26 cellular contexts compared by ENCODE assay signal in the genomic region with DNA sequence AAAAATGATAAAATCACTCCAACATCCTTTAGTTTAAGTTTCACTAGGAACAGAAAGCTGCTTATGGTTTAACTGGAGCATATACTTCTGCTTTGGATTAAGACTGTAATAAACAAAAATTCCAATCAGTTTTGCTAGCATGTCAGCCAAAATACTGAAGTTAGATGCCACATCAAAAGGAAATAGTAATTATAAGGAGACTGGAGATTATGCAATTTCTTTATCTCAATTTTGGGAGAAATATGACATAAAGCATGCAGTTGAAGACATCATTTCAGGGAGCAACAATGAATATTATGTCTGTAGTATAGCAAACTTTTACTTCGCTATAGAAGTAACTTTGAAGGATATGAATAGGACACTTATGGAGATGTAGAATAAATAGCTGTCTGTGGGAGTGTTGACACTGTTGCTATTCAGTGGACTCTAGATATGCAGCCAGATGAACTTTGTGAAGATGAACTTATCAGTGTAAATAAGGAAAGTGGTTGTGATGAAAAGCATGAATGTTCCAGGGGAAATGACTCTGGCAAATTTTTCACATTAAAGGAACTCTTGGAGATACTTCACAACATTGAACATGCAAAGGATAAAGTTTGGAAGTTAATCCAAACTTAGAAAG.
DNase-seq lines count a peak whose midpoint lies in the region; ATAC-seq and TF ChIP-seq lines count a peak whose summit lies in the region.
"Had no signal": no experiment of that assay in that cellular context is flagged by ENCODE, and none has a peak within 500 bp of the region (broad histone marks: within the 10 kb centered on the region; RNA-seq: fewer than 3 reads in every experiment).

No MANE protein-coding gene starts in this region.

- H3K56ac ChIP-seq in H9 (ENCODE audit: insufficient read length, low read depth, low read length): no peak overlapping the region

- no peak overlapping the region for H3K14ac ChIP-seq in H9 (ENCODE audit: insufficient read depth, low read length)

- peak overlapping the region; percentile 42 for H3K4me2 ChIP-seq in DOHH2 (ENCODE audit: low read length)
- no peak overlapping the region for H3K4me2 ChIP-seq in H9 (ENCODE audit: insufficient read depth, insufficient read length, low read length)
- H3K4me2 ChIP-seq: KMS-11, PC-9 had no signal

- no peaks in the 10 kb centered on the region for H3K9me2 ChIP-seq in DOHH2 (replicated peaks; ENCODE audit: control insufficient read depth, low read length)

- DNase-seq in Panc1 (ENCODE audit: low read depth, low spot score) (no peak), heart right ventricle (no peak), mesothelial cell of epicardium (ENCODE audit: low spot score in 2 of 2, unreplicated experiment in 2 of 2) (no peak), cerebellum (ENCODE audit: low spot score) (no peak), H9 (no peak), amygdala (lab: John Stamatoyannopoulos, UW) (no peak)
- DNase-seq: activated CD4-positive, alpha-beta T cell treated with anti-CD3 and anti-CD28 coated beads for 48 hours; aorta; BE2C; DMS153; MG63; NCI-H2029 treated with DMSO at 0.1 percent for 48 hours; NCI-H524 treated with DMSO at 0.1 percent for 48 hours; pancreas; PC-9; SHP77 treated with DMSO at 0.1 percent for 48 hours; stimulated activated CD4-positive, alpha-beta T cell treated with anti-CD3 and anti-CD28 coated beads, Interleukin-1b, Interleukin-23, amount 100 ng/mL, for 48 hours; stimulated activated naive CD4-positive, alpha-beta T cell treated with Interleukin-2 at 50 U/mL for 16 hours; T1000; uterus had no signal

- BruUV-seq in Panc1 (replicated peaks; lab: Mats Ljungman, UMichigan): TSS peak; percentile 7

- no peaks in the 10 kb centered on the region for H3K79me1 ChIP-seq in H9 (ENCODE audit: insufficient read depth, low read depth, low read length, poor library complexity, severe bottlenecking)

- H3K27me3 Mint-ChIP-seq in mesothelial cell of epicardium (ENCODE audit: low read depth) (no peaks in the 10 kb centered on the region), H9 (ENCODE audit: low read depth) (no peaks in the 10 kb centered on the region)
- H3K27me3 Mint-ChIP-seq: activated naive CD8-positive, alpha-beta T cell; dendritic cell treated with granulocyte-macrophage colony-stimulating factor and Interleukin-4, amounts not matched to agents 40 ng/mL and 50 ng/mL, for 4 days had no signal

- H3K36me3 Mint-ChIP-seq in mesothelial cell of epicardium (no peaks in the 10 kb centered on the region), H9 (ENCODE audit: insufficient read depth in 1 of 3, low read depth in 3 of 3) (no peaks in the 10 kb centered on the region)
- H3K36me3 Mint-ChIP-seq: activated naive CD8-positive, alpha-beta T cell had no signal

- POLR2A ChIA-PET in Panc1 (lab: Charles Lee): no interaction called here

- H2BK12ac ChIP-seq in H9 (ENCODE audit: insufficient read length, low read depth, low read length): no peak overlapping the region

- no peak overlapping the region for H4K8ac ChIP-seq in H9 (replicated peaks; ENCODE audit: insufficient read length, low read depth, low read length)

- H3K36me3 ChIP-seq in DOHH2 (ENCODE audit: control insufficient read depth, low read length) (peaks cover 21% of the 10 kb centered on the region; the same call in 1 of the 2 replicates), Panc1 (ENCODE audit: control insufficient read depth, insufficient read depth, low read length) (no peaks in the 10 kb centered on the region), heart right ventricle (peaks cover 0 to 7% (median 0%) of the 10 kb centered on the region in 9 donors)
- H3K36me3 ChIP-seq: BE2C, HAP-1, MG63, pancreas, uterus had no signal

- H2BK20ac ChIP-seq in H9 (ENCODE audit: low read depth, low read length, poor library complexity, severe bottlenecking): no peak overlapping the region

- no peak overlapping the region for H3K9ac ChIP-seq in H9 (ENCODE audit: extremely low read depth, insufficient read length, low read length)
- H3K9ac ChIP-seq: KMS-11 had no signal

- H2AK5ac ChIP-seq in H9 (ENCODE audit: insufficient read length, low read length): no peak overlapping the region

- WGBS in heart right ventricle, 2 donors: 35 to 60% methylated on average over 1 of the region's 1 CpG
- no CpG with 5 or more reads among the region's 1 CpG for WGBS in H9 (ENCODE audit: extremely low coverage, insufficient read length, low lambda C conversion rate)

- no peak overlapping the region for H3K4me3 Mint-ChIP-seq in mesothelial cell of epicardium
- no peak overlapping the region for H3K4me3 Mint-ChIP-seq in H9
- H3K4me3 Mint-ChIP-seq: activated naive CD8-positive, alpha-beta T cell; dendritic cell treated with granulocyte-macrophage colony-stimulating factor and Interleukin-4, amounts not matched to agents 40 ng/mL and 50 ng/mL, for 4 days had no signal

- intact Hi-C loops in Panc1 (cut with micrococcal nuclease; ENCODE audit: unreplicated experiment) (no loop called here), heart right ventricle (cut with DNase I) (no loop called here)

- H4K20me1 ChIP-seq in DOHH2 (ENCODE audit: control insufficient read depth, insufficient read depth, low read depth, low read length) (no peaks in the 10 kb centered on the region), H9 (ENCODE audit: control insufficient read depth, insufficient read depth, insufficient read length) (no peaks in the 10 kb centered on the region)

- H2BK5ac ChIP-seq in H9 (ENCODE audit: insufficient read length, low read length): no peak overlapping the region

- H3K9me3 ChIP-seq in DOHH2 (ENCODE audit: control insufficient read depth, insufficient read depth, low read length) (no peaks in the 10 kb centered on the region), Panc1 (ENCODE audit: control insufficient read depth, insufficient read depth, low read depth, low read length) (no peaks in the 10 kb centered on the region), heart right ventricle (no peaks in the 10 kb centered on the region), H9 (ENCODE audit: control insufficient read depth, low read depth, low read length) (no peaks in the 10 kb centered on the region)
- H3K9me3 ChIP-seq: BE2C, HAP-1, MG63, pancreas, uterus had no signal

- H2BK15ac ChIP-seq in H9 (ENCODE audit: low read depth, low read length): no peak overlapping the region

- in situ Hi-C loops in Panc1 (cut with HindIII; ENCODE audit: low pct_unique_long_range_greater_than_20kb, low sequenced_read_pairs): no loop called here

- no peak overlapping the region for H2BK120ac ChIP-seq in H9 (ENCODE audit: low read depth, low read length, poor library complexity, severe bottlenecking)

- peak overlapping the region; percentile 89 for H3K27ac ChIP-seq in DOHH2 (ENCODE audit: low read depth, low read length)
- H3K27ac ChIP-seq in Panc1 (ENCODE audit: low read length): no peak overlapping the region
- peak overlapping the region in 1 of 10 donors; percentile 2 for H3K27ac ChIP-seq in heart right ventricle
- no peak overlapping the region for H3K27ac ChIP-seq in H9 (ENCODE audit: insufficient read length, low read depth, low read length)
- H3K27ac ChIP-seq: KMS-11, pancreas, PC-9, uterus had no signal

- H3K4ac ChIP-seq in H9 (ENCODE audit: low read depth, low read length): no peak overlapping the region

- CTCF ChIA-PET in Panc1 (lab: Charles Lee): interaction anchor here (0.5 kb wide), 1 partner anchor 153 kb away, joined by 3 read pairs; no protein-coding TSS in a partner anchor

- no peaks in the 10 kb centered on the region for H3K23me2 ChIP-seq in H9 (ENCODE audit: insufficient read length, low read depth, low read length, poor library complexity, severe bottlenecking)

- H3K27ac Mint-ChIP-seq in mesothelial cell of epicardium (peak overlapping the region; percentile 15), H9 (no peak overlapping the region)
- H3K27ac Mint-ChIP-seq: activated naive CD8-positive, alpha-beta T cell; dendritic cell treated with granulocyte-macrophage colony-stimulating factor and Interleukin-4, amounts not matched to agents 40 ng/mL and 50 ng/mL, for 4 days had no signal

- H3K4me1 ChIP-seq in DOHH2 (ENCODE audit: control insufficient read depth, low read length): peaks cover 95% of the 10 kb centered on the region
- H3K4me1 ChIP-seq in Panc1 (ENCODE audit: control insufficient read depth, insufficient read depth, low read length): no peaks in the 10 kb centered on the region
- H3K4me1 ChIP-seq in heart right ventricle: peaks cover 0 to 21% (median 6%) of the 10 kb centered on the region in 9 donors
- no peaks in the 10 kb centered on the region for H3K4me1 ChIP-seq in H9 (ENCODE audit: insufficient read depth, low read length)
- H3K4me1 ChIP-seq: pancreas, uterus had no signal

- H3K9me3 Mint-ChIP-seq in mesothelial cell of epicardium: no peaks in the 10 kb centered on the region
- no peaks in the 10 kb centered on the region for H3K9me3 Mint-ChIP-seq in H9
- H3K9me3 Mint-ChIP-seq: dendritic cell treated with granulocyte-macrophage colony-stimulating factor and Interleukin-4, amounts not matched to agents 40 ng/mL and 50 ng/mL, for 4 days had no signal

- no peak overlapping the region for H4K5ac ChIP-seq in H9 (ENCODE audit: insufficient read length, low read depth, low read length)

- H2AFZ ChIP-seq in H9 (ENCODE audit: low read length): no peak overlapping the region
- H2AFZ ChIP-seq: PC-9 had no signal

- no peak overlapping the region for H4K91ac ChIP-seq in H9 (ENCODE audit: insufficient read length, low read depth, low read length)

- H3K79me2 ChIP-seq in DOHH2 (ENCODE audit: control insufficient read depth, low read length) (peaks cover 8% of the 10 kb centered on the region), H9 (ENCODE audit: insufficient read depth, low read length) (no peaks in the 10 kb centered on the region)

- TF ChIP-seq CTCF in DOHH2 (IDR thresholded peaks at IDR 0.05; ENCODE audit: low read depth, low read length, poor library complexity, severe bottlenecking) (no peak), Panc1 (IDR thresholded peaks at IDR 0.05) (no peak), heart right ventricle (IDR thresholded peaks at IDR 0.05) (no peak), mesothelial cell of epicardium (IDR thresholded peaks at IDR 0.05; ENCODE audit: unreplicated experiment) (no peak), H9 (conservative IDR thresholded peaks at IDR 0.05) (no peak)

- no peaks in the 10 kb centered on the region for H3K27me3 ChIP-seq in DOHH2 (ENCODE audit: control insufficient read depth, low read length)
- no peaks in the 10 kb centered on the region for H3K27me3 ChIP-seq in Panc1 (ENCODE audit: control insufficient read depth, insufficient read depth, low read length)
- H3K27me3 ChIP-seq in heart right ventricle: no peaks in the 10 kb centered on the region
- no peaks in the 10 kb centered on the region for H3K27me3 ChIP-seq in H9 (ENCODE audit: insufficient read depth, low read length)
- H3K27me3 ChIP-seq: BE2C, MG63, pancreas, uterus had no signal

- H3K4me1 Mint-ChIP-seq in mesothelial cell of epicardium (peaks cover 10% of the 10 kb centered on the region), H9 (no peaks in the 10 kb centered on the region)

- ATAC-seq in Panc1: no peak
- peak in 5 of 8 donors; percentile 40 to 77 (median 72) for ATAC-seq in heart right ventricle
- ATAC-seq: pancreas had no signal

- H3F3A ChIP-seq in DOHH2 (ENCODE audit: control insufficient read depth, insufficient read depth): peaks cover 44% of the 10 kb centered on the region

- H3K23ac ChIP-seq in H9 (ENCODE audit: insufficient read length, low read depth, low read length): no peak overlapping the region

- H3K4me3 ChIP-seq in DOHH2 (ENCODE audit: low read length): peak overlapping the region; percentile 7; the same call in 1 of the 2 replicates
- no peak overlapping the region for H3K4me3 ChIP-seq in Panc1 (ENCODE audit: low read depth in 2 of 2, low read length in 2 of 2)
- no peak overlapping the region for H3K4me3 ChIP-seq in heart right ventricle
- H3K4me3 ChIP-seq: HAP-1, lung, MG63, pancreas, PC-9, uterus had no signal

- no peak overlapping the region for H3T11ph ChIP-seq in H9 (ENCODE audit: low read length)

- no peak overlapping the region for H3K18ac ChIP-seq in H9 (ENCODE audit: insufficient read length, low read depth, low read length)
